19 cellular contexts compared by ENCODE assay signal in the genomic region with DNA sequence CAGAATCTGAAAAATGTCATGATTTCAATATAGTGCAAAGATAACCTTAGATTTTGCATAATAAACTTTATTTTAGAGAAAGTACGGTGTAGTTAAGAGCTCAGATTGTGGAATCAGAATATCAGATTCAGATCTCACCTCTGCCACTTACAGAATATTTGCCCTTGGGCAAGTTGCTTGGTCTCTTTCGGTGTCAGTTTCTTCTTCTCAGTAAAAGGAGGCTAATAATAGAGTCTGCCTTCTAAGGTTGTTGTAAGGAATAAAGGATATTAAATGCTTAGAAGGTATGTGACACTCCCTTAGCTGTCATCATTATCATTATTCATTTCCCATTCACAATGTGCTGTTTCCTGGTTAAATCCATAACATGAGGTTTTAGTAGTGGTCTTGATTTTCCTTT. TPM values are rescaled to one million over a fixed set of nuclear protein-coding genes. Genes with fewer than 3 reads are reported as not detected.
DNase-seq lines count a peak whose midpoint lies in the region; ATAC-seq and TF ChIP-seq lines count a peak whose summit lies in the region.
"Had no signal": no experiment of that assay in that cellular context is flagged by ENCODE, and none has a peak within 500 bp of the region (broad histone marks: within the 10 kb centered on the region; RNA-seq: fewer than 3 reads in every experiment).

No MANE protein-coding gene starts in this region.

- H3K36me3 ChIP-seq in cardiac muscle cell (peaks cover 39% of the 10 kb centered on the region), right atrium auricular region (peaks cover 37% of the 10 kb centered on the region), psoas muscle (ENCODE audit: insufficient read depth in 1 of 2, low read depth in 1 of 2) (peaks cover 12 to 59% of the 10 kb centered on the region in 2 donors)

- no peaks in the 10 kb centered on the region for H3K27me3 Mint-ChIP-seq in stimulated activated naive CD8-positive, alpha-beta T cell treated with anti-CD3 and anti-CD28 coated beads, Interleukin-15, amount 100 ng/mL, for 72 hours
- H3K27me3 Mint-ChIP-seq: B cell had no signal

- no peaks in the 10 kb centered on the region for H3K9me3 Mint-ChIP-seq in stimulated activated naive CD8-positive, alpha-beta T cell treated with anti-CD3 and anti-CD28 coated beads, Interleukin-15, amount 100 ng/mL, for 72 hours
- H3K9me3 Mint-ChIP-seq: CD8-positive, alpha-beta T cell; HFFc6 had no signal

- H3K4me3 Mint-ChIP-seq in stimulated activated naive CD8-positive, alpha-beta T cell treated with anti-CD3 and anti-CD28 coated beads, Interleukin-15, amount 100 ng/mL, for 72 hours: no peak overlapping the region
- H3K4me3 Mint-ChIP-seq: B cell; CD8-positive, alpha-beta T cell; HFFc6 had no signal

- H3K27ac ChIP-seq in cardiac muscle cell (peak overlapping the region; percentile 42), right atrium auricular region (no peak overlapping the region), psoas muscle (peak overlapping the region; percentile 1)
- H3K27ac ChIP-seq: BLaER1 treated with 17β-estradiol and CSF1 and Interleukin-3, amounts not matched to agents 10 nM and 100 nM had no signal

- TF ChIP-seq CTCF in cardiac muscle cell (IDR thresholded peaks at IDR 0.05; ENCODE audit: low read depth, low read length) (no peak), right atrium auricular region (IDR thresholded peaks at IDR 0.05) (no peak), epithelial cell of esophagus (IDR thresholded peaks at IDR 0.05; ENCODE audit: insufficient read depth, low read depth, low read length, missing control alignments) (no peak), psoas muscle (IDR thresholded peaks at IDR 0.05) (no peak)

- no peaks in the 10 kb centered on the region for H3K4me1 Mint-ChIP-seq in stimulated activated naive CD8-positive, alpha-beta T cell treated with anti-CD3 and anti-CD28 coated beads, Interleukin-15, amount 100 ng/mL, for 72 hours

- WGBS in psoas muscle, 3 donors: 36 to 58% (median 38%) methylated on average over 2 of the region's 2 CpGs

- H3K27ac Mint-ChIP-seq in stimulated activated naive CD8-positive, alpha-beta T cell treated with anti-CD3 and anti-CD28 coated beads, Interleukin-15, amount 100 ng/mL, for 72 hours: no peak overlapping the region
- H3K27ac Mint-ChIP-seq: B cell, HFFc6 had no signal

- no peak overlapping the region for H3K4me3 ChIP-seq in cardiac muscle cell
- no peak overlapping the region for H3K4me3 ChIP-seq in right atrium auricular region
- H3K4me3 ChIP-seq in epithelial cell of esophagus (ENCODE audit: low read length): no peak overlapping the region
- no peak overlapping the region for H3K4me3 ChIP-seq in psoas muscle
- H3K4me3 ChIP-seq: BLaER1 treated with 17β-estradiol and CSF1 and Interleukin-3, amounts not matched to agents 10 nM and 100 nM had no signal

- ATAC-seq in psoas muscle: peak; percentile 67 to 81 (median 74)
- no peak for ATAC-seq in GM21723 (IDR thresholded peaks at IDR 0.05; ENCODE audit: unreplicated experiment)
- ATAC-seq in stimulated activated naive CD8-positive, alpha-beta T cell treated with anti-CD3 and anti-CD28 coated beads, Interleukin-15, amount 100 ng/mL, for 72 hours: no peak
- ATAC-seq: CD8-positive, alpha-beta T cell; HCT116 had no signal

- intact Hi-C loops in psoas muscle (cut with DNase I): no loop called here

- DNase-seq in cardiac muscle cell (ENCODE audit: low read depth in 1 of 2, low spot score in 1 of 2) (no peak), right atrium auricular region (ENCODE audit: low spot score) (no peak), epithelial cell of esophagus (ENCODE audit: low read depth) (peak; percentile 8), psoas muscle (no peak), DMS53 treated with DMSO at 0.1 percent for 48 hours (lab: John Stamatoyannopoulos, UW; ENCODE audit: unreplicated experiment) (no peak)
- DNase-seq in stimulated activated naive CD8-positive, alpha-beta T cell treated with anti-CD3 and anti-CD28 coated beads, Interleukin-15, amount 100 ng/mL, for 72 hours: no peak
- DNase-seq: 8988T; Calu3; CD8-positive, alpha-beta T cell; DND-41; EL; GOT3; H7; HFFc6; IMR-90 had no signal

- H3K4me1 ChIP-seq in cardiac muscle cell (ENCODE audit: low read depth): peaks cover 12% of the 10 kb centered on the region
- H3K4me1 ChIP-seq in right atrium auricular region: peaks cover 0 to 20% of the 10 kb centered on the region in 2 donors
- H3K4me1 ChIP-seq in psoas muscle: peaks cover 10% of the 10 kb centered on the region
- H3K4me1 ChIP-seq: BLaER1 treated with 17β-estradiol and CSF1 and Interleukin-3, amounts not matched to agents 10 nM and 100 nM had no signal

- H3K27me3 ChIP-seq in cardiac muscle cell (no peaks in the 10 kb centered on the region), right atrium auricular region (no peaks in the 10 kb centered on the region), psoas muscle (ENCODE audit: insufficient read depth in 3 of 3, low read length in 2 of 3) (no peaks in the 10 kb centered on the region)
- H3K27me3 ChIP-seq: BLaER1 treated with 17β-estradiol and CSF1 and Interleukin-3, amounts not matched to agents 10 nM and 100 nM had no signal

- no peaks in the 10 kb centered on the region for H3K9me3 ChIP-seq in cardiac muscle cell (ENCODE audit: low read depth)
- no peaks in the 10 kb centered on the region for H3K9me3 ChIP-seq in right atrium auricular region
- no peaks in the 10 kb centered on the region for H3K9me3 ChIP-seq in psoas muscle
- H3K9me3 ChIP-seq: BLaER1 treated with 17β-estradiol and CSF1 and Interleukin-3, amounts not matched to agents 10 nM and 100 nM had no signal

RNA-seq across cellular contexts. Expression of gene MPLKIP, which starts 42.3 kb away (rescaled TPM):
- total RNA-seq in cardiac muscle cell: 79.9 and 84.7 TPM in 2 replicates
- polyA plus RNA-seq in cardiac muscle cell: 79.5 and 88.4 TPM in 2 replicates
- total RNA-seq in right atrium auricular region: 10 to 100 TPM; 19.7 to 23.3 TPM
- 10 to 100 TPM; 17.3 to 19.0 (median 18.9) TPM for total RNA-seq in psoas muscle
- 10 to 100 TPM; 17.6 to 34.7 (median 32.9) TPM for polyA plus RNA-seq in psoas muscle

RNA-seq across cellular contexts. Expression of gene SUGCT, which starts 42.7 kb away (rescaled TPM):
- total RNA-seq in cardiac muscle cell (13.5 and 21.4 TPM in 2 replicates), right atrium auricular region (1 to 10 TPM; 2.6 to 5.4 TPM), psoas muscle (1 to 10 TPM; 3.2 to 7.3 (median 5.0) TPM)
- polyA plus RNA-seq in cardiac muscle cell (57.8 and 101 TPM in 2 replicates), psoas muscle (1 to 10 TPM; 2.4 to 3.0 (median 3.0) TPM)

Comparison
In these comparisons a context has a peak if more than half of its experiments do, and no peak if none do; other contexts are left out.
1. H3K27ac ChIP-seq: peak in cardiac muscle cell (single experiment) and psoas muscle (single experiment); none in right atrium auricular region (0 of 2).
2. ATAC-seq: peak in psoas muscle (4 of 4); none in GM21723 (single experiment) and stimulated activated naive CD8-positive, alpha-beta T cell treated with anti-CD3 and anti-CD28 coated beads, Interleukin-15, amount 100 ng/mL, for 72 hours (single experiment).